21 cellular contexts compared by ENCODE assay signal in genomic region chr15:52306270-52306669, GRCh38. TPM values are rescaled to one million over a fixed set of nuclear protein-coding genes. Genes with fewer than 3 reads are reported as not detected.
DNase-seq lines count a peak whose midpoint lies in the region; ATAC-seq, FAIRE-seq and TF ChIP-seq lines count a peak whose summit lies in the region.
"Had no signal": no experiment of that assay in that cellular context is flagged by ENCODE, and none has a peak within 500 bp of the region (broad histone marks: within the 10 kb centered on the region; RNA-seq: fewer than 3 reads in every experiment).

No MANE protein-coding gene starts in this region.

- no peak for TF ChIP-seq CTCF in bronchial epithelial cell (IDR thresholded peaks at IDR 0.05; ENCODE audit: insufficient read depth, low read length, severe bottlenecking)

- H3K27ac ChIP-seq in right cardiac atrium (ENCODE audit: low read length), result no peak overlapping the region
- H3K27ac ChIP-seq: ascending aorta, esophagus squamous epithelium, spleen had no signal

- WGBS in right cardiac atrium, result 99% methylated on average over 1 of the region's 1 CpG

- no peak for FAIRE-seq in bronchial epithelial cell (lab: Jason Lieb, UNC)

- intact Hi-C loops in right cardiac atrium (cut with DNase I), result no loop called here

- H3K9me3 ChIP-seq in right cardiac atrium (ENCODE audit: control insufficient read depth, low read length), result no peaks in the 10 kb centered on the region
- H3K9me3 ChIP-seq: ascending aorta, esophagus squamous epithelium, spleen had no signal

- no peaks in the 10 kb centered on the region for H3K4me1 ChIP-seq in right cardiac atrium (ENCODE audit: control insufficient read depth, insufficient read depth, low read length)
- H3K4me1 ChIP-seq: ascending aorta, esophagus squamous epithelium had no signal

- H3K4me3 ChIP-seq in bronchial epithelial cell (ENCODE audit: low read depth, low read length), result no peak overlapping the region
- H3K4me3 ChIP-seq in right cardiac atrium (ENCODE audit: low read length), result no peak overlapping the region
- H3K4me3 ChIP-seq: ascending aorta, esophagus squamous epithelium, lung, spleen had no signal

- H3K36me3 ChIP-seq in bronchial epithelial cell (ENCODE audit: control insufficient read depth, insufficient read depth, low read length), result no peaks in the 10 kb centered on the region

- ATAC-seq in HG03432 (IDR thresholded peaks at IDR 0.05; ENCODE audit: unreplicated experiment), result no peak
- no peak for ATAC-seq in right cardiac atrium
- ATAC-seq: naive thymus-derived CD8-positive, alpha-beta T cell had no signal

- H3K27me3 ChIP-seq in bronchial epithelial cell (ENCODE audit: control insufficient read depth, insufficient read depth, low read length) (no peaks in the 10 kb centered on the region), right cardiac atrium (ENCODE audit: control insufficient read depth, insufficient read depth) (no peaks in the 10 kb centered on the region)
- H3K27me3 ChIP-seq: ascending aorta, esophagus squamous epithelium, spleen had no signal

- DNase-seq in Daoy (ENCODE audit: low read depth) (peak; percentile 52), HT1080 (ENCODE audit: low read depth) (peak; percentile 85), bronchial epithelial cell (ENCODE audit: low read depth) (peak; percentile 99), iris pigment epithelial cell (ENCODE audit: low read depth) (peak; percentile 79), right cardiac atrium (no peak), SIG-M5 treated with dmso at 0.1 percent for 504 hours (lab: John Stamatoyannopoulos, UW; ENCODE audit: unreplicated experiment) (no peak), NCI-H1092 treated with DMSO at 0.1 percent for 48 hours (lab: John Stamatoyannopoulos, UW) (no peak)
- DNase-seq: activated CD8-positive, alpha-beta memory T cell treated with anti-CD3 and anti-CD28 coated beads for 24 hours; activated gamma-delta T cell; C1 segment of cervical spinal cord; DMS153; esophagus squamous epithelium; naive thymus-derived CD8-positive, alpha-beta T cell; NCI-H1092; NCI-H82; posterior cingulate gyrus; spleen; stimulated activated naive CD4-positive, alpha-beta T cell had no signal

RNA-seq across cellular contexts. Expression of gene MYO5C, which starts 10.7 kb away (rescaled TPM):
- total RNA-seq in Daoy (2014; rRNA removed; shearing (Covaris generic)), result 8.0 and 16.5 TPM in 2 replicates
- 0.07 TPM in 1 of 2 replicates, not detected in the other for total RNA-seq in HT1080 (2014; rRNA removed; shearing (Covaris generic))
- polyA plus RNA-seq in HT1080 (2015; cell fraction: cytosol; rRNA removed), result 1.0 and 1.1 TPM in 2 replicates
- 0.93 and 1.1 TPM in 2 replicates for polyA plus RNA-seq in HT1080 (2015; cell fraction: nucleus; rRNA removed)
- total RNA-seq in bronchial epithelial cell (17.8 and 19.7 TPM in 2 replicates), right cardiac atrium (1 to 10 TPM; 3.9 to 9.2 (median 4.6) TPM)
- polyA plus RNA-seq in right cardiac atrium, result 1.6 TPM

Comparison
In these comparisons a context has a peak if more than half of its experiments do, and no peak if none do; other contexts are left out.
1. DNase-seq: peak in Daoy (single experiment), HT1080 (single experiment), bronchial epithelial cell (single experiment) and iris pigment epithelial cell (single experiment); none in right cardiac atrium (0 of 3), SIG-M5 treated with dmso at 0.1 percent for 504 hours (single experiment) and NCI-H1092 treated with DMSO at 0.1 percent for 48 hours (single experiment).